Comparison of ENCODE assay signal across 1 cellular context in the genomic region with DNA sequence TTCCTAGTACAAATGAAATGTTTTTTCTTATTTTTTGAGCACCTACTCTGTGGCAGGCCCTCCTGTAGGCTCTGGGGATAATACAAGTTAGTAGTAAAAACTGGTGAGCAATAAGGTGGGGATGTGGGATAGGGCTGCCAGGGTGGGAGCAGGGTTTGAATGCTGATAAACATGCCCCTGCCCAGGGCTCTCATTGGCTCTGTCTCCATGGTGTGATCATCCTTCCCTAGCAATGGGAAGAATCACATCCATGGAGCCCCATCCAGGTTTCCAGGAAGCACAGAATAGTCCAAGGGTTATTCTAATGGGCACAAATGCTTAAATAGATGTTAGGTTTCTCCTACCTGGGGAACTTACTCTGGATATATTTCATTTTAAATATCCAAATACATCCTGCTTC.
TF ChIP-seq lines count a peak whose summit lies in the region.

No MANE protein-coding gene starts in this region.

TF ChIP-seq in IMR-90, 13 proteins besides CTCF, POLR2A, EP300 and RAD21:
- no peak for TF ChIP-seq USF2 (IDR thresholded peaks at IDR 0.05; ENCODE audit: low read depth, low read length)
- TF ChIP-seq BHLHE40 (IDR thresholded peaks at IDR 0.05; ENCODE audit: low read depth, low read length) = no peak
- TF ChIP-seq MAFK (IDR thresholded peaks at IDR 0.05; ENCODE audit: low read depth, low read length) = no peak
- no peak for TF ChIP-seq FOS (IDR thresholded peaks at IDR 0.05; ENCODE audit: low read depth, low read length)
- TF ChIP-seq CHD1 (IDR thresholded peaks at IDR 0.05; ENCODE audit: low read depth, low read length) = no peak
- TF ChIP-seq, protein P1, sequence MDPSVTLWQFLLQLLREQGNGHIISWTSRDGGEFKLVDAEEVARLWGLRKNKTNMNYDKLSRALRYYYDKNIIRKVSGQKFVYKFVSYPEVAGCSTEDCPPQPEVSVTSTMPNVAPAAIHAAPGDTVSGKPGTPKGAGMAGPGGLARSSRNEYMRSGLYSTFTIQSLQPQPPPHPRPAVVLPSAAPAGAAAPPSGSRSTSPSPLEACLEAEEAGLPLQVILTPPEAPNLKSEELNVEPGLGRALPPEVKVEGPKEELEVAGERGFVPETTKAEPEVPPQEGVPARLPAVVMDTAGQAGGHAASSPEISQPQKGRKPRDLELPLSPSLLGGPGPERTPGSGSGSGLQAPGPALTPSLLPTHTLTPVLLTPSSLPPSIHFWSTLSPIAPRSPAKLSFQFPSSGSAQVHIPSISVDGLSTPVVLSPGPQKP (IDR thresholded peaks at IDR 0.05; ENCODE audit: borderline replicate concordance, low read depth, low read length) = no peak
- no peak for TF ChIP-seq MXI1 (IDR thresholded peaks at IDR 0.05; ENCODE audit: borderline replicate concordance, low read depth, low read length)
- no peak for TF ChIP-seq RFX5 (IDR thresholded peaks at IDR 0.05; ENCODE audit: low read depth, low read length)
- no peak for TF ChIP-seq MAZ (IDR thresholded peaks at IDR 0.05; ENCODE audit: borderline replicate concordance, low read depth, low read length)
- TF ChIP-seq CEBPB (IDR thresholded peaks at IDR 0.05; ENCODE audit: low read depth, low read length) = no peak
- no peak for TF ChIP-seq SMC3 (IDR thresholded peaks at IDR 0.05; ENCODE audit: low read depth, low read length)
